15 cellular contexts compared by ENCODE assay signal in the genomic region with DNA sequence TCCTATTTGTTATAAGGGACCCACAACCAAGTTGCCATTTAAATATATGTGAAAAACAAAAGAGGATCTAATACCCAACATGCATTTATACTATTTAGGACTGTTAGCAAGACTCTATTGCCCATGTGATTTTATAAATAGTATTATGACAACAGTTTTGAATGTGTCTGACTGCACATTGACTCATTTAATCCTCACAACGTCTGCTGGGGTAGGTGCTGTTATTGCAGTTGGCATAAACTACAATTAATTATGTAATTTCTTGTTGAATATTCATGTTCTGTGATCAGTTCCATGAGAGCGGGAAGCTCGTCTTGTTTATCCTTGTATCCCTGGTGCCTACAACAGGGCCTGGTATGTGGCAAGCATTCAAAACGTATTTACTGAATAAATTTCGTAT. TPM values are rescaled to one million over a fixed set of nuclear protein-coding genes. Genes with fewer than 3 reads are reported as not detected.
DNase-seq lines count a peak whose midpoint lies in the region; ATAC-seq, FAIRE-seq and TF ChIP-seq lines count a peak whose summit lies in the region.
"Had no signal": no experiment of that assay in that cellular context is flagged by ENCODE, and none has a peak within 500 bp of the region (broad histone marks: within the 10 kb centered on the region; RNA-seq: fewer than 3 reads in every experiment).

No MANE protein-coding gene starts in this region.

- no peaks in the 10 kb centered on the region for H3K9me3 ChIP-seq in hepatocyte (ENCODE audit: low read depth)
- H3K9me3 ChIP-seq in suprapubic skin, result no peaks in the 10 kb centered on the region
- H3K9me3 ChIP-seq: BLaER1 treated with 17β-estradiol and CSF1 and Interleukin-3, amounts not matched to agents 10 nM and 100 nM had no signal

- H2AFZ ChIP-seq in hepatocyte, result no peak overlapping the region
- H2AFZ ChIP-seq: PC-9 had no signal

- peak; percentile 83 for DNase-seq in LHCN-M2 (ENCODE audit: low read depth)
- peak; percentile 80 for DNase-seq in bronchial epithelial cell (ENCODE audit: low read depth)
- no peak for DNase-seq in hepatocyte (ENCODE audit: low spot score)
- no peak for DNase-seq in suprapubic skin (ENCODE audit: low spot score in 2 of 2)
- DNase-seq in sciatic nerve (ENCODE audit: low spot score), result no peak
- DNase-seq: DMS 273 treated with DMSO at 0.1 percent for 48 hours, NCI-H1048, NCI-H2227 treated with DMSO at 0.1 percent for 48 hours, NCI-H526 treated with DMSO at 0.1 percent for 48 hours, PC-9, Right ventricle myocardium superior had no signal

- H3K27ac ChIP-seq in hepatocyte (peak overlapping the region; percentile 81), suprapubic skin (peak overlapping the region; percentile 64)
- H3K27ac ChIP-seq: BLaER1 treated with 17β-estradiol and CSF1 and Interleukin-3, amounts not matched to agents 10 nM and 100 nM; PC-9 had no signal

- TF ChIP-seq POLR2A in suprapubic skin (IDR thresholded peaks at IDR 0.05), result no peak

- H3K4me2 ChIP-seq in hepatocyte, result no peak overlapping the region
- H3K4me2 ChIP-seq: PC-9 had no signal

- ATAC-seq in sciatic nerve, result no peak
- ATAC-seq in HG03354 (IDR thresholded peaks at IDR 0.05; ENCODE audit: poor library complexity, severe bottlenecking, unreplicated experiment), result no peak
- ATAC-seq in GM18861 (IDR thresholded peaks at IDR 0.05; ENCODE audit: unreplicated experiment), result no peak
- ATAC-seq: HCT116 had no signal

- H3K4me1 ChIP-seq in hepatocyte (ENCODE audit: insufficient read depth) (peaks cover 25% of the 10 kb centered on the region), suprapubic skin (peaks cover 44% of the 10 kb centered on the region)

- no peaks in the 10 kb centered on the region for H3K27me3 ChIP-seq in bronchial epithelial cell (ENCODE audit: control insufficient read depth, insufficient read depth, low read length)
- no peaks in the 10 kb centered on the region for H3K27me3 ChIP-seq in hepatocyte
- H3K27me3 ChIP-seq in suprapubic skin, result no peaks in the 10 kb centered on the region
- H3K27me3 ChIP-seq: BLaER1 treated with 17β-estradiol and CSF1 and Interleukin-3, amounts not matched to agents 10 nM and 100 nM had no signal

- H3K36me3 ChIP-seq in bronchial epithelial cell (ENCODE audit: control insufficient read depth, insufficient read depth, low read length), result no peaks in the 10 kb centered on the region
- no peaks in the 10 kb centered on the region for H3K36me3 ChIP-seq in hepatocyte (replicated peaks; ENCODE audit: insufficient read depth, low read depth)
- no peaks in the 10 kb centered on the region for H3K36me3 ChIP-seq in suprapubic skin
- H3K36me3 ChIP-seq: BLaER1 treated with 17β-estradiol and CSF1 and Interleukin-3, amounts not matched to agents 10 nM and 100 nM had no signal

- no peaks in the 10 kb centered on the region for H4K20me1 ChIP-seq in hepatocyte (ENCODE audit: insufficient read depth, poor library complexity, severe bottlenecking)
- H4K20me1 ChIP-seq: BLaER1 treated with 17β-estradiol and CSF1 and Interleukin-3, amounts not matched to agents 10 nM and 100 nM had no signal

- H3K4me3 ChIP-seq in bronchial epithelial cell (ENCODE audit: low read depth, low read length) (no peak overlapping the region), hepatocyte (no peak overlapping the region), suprapubic skin (no peak overlapping the region)
- H3K4me3 ChIP-seq: BLaER1 treated with 17β-estradiol and CSF1 and Interleukin-3, amounts not matched to agents 10 nM and 100 nM; PC-9 had no signal

- WGBS in hepatocyte (ENCODE audit: low lambda C conversion rate, missing lambda C conversion rate), result 79% methylated on average over 5 of the region's 5 CpGs
- 45% methylated on average over 5 of the region's 5 CpGs for WGBS in suprapubic skin

- no peak for FAIRE-seq in bronchial epithelial cell (lab: Jason Lieb, UNC)

- no peaks in the 10 kb centered on the region for H3K9me2 ChIP-seq in hepatocyte (replicated peaks; ENCODE audit: insufficient read depth)

- TF ChIP-seq CTCF in bronchial epithelial cell (IDR thresholded peaks at IDR 0.05; ENCODE audit: insufficient read depth, low read length, severe bottlenecking) (no peak), hepatocyte (IDR thresholded peaks at IDR 0.05; ENCODE audit: poor library complexity) (no peak), suprapubic skin (IDR thresholded peaks at IDR 0.05) (no peak)

- H3K79me2 ChIP-seq in hepatocyte, result no peaks in the 10 kb centered on the region

- no peak for TF ChIP-seq EP300 in suprapubic skin (IDR thresholded peaks at IDR 0.05)

- intact Hi-C loops in sciatic nerve (cut with DNase I), result no loop called here

RNA-seq across cellular contexts. Expression of gene SH2D6, which starts 53.8 kb away (rescaled TPM):
- 5.9 and 8.0 TPM in 2 replicates for total RNA-seq in LHCN-M2 (2014; rRNA removed)
- polyA plus RNA-seq in LHCN-M2 (2012), result 6.4 TPM
- total RNA-seq in bronchial epithelial cell, result 0.13 TPM in 1 of 2 replicates, not detected in the other
- total RNA-seq in hepatocyte, result 0.27 and 0.36 TPM in 2 replicates
- 2.3 and 2.8 TPM in 2 replicates for polyA plus RNA-seq in hepatocyte
- total RNA-seq in suprapubic skin, result not detected
- total RNA-seq in sciatic nerve, result 0.40 TPM

Comparison
In these comparisons a context has a peak if more than half of its experiments do, and no peak if none do; other contexts are left out.
1. DNase-seq: peak in LHCN-M2 (single experiment) and bronchial epithelial cell (single experiment); none in hepatocyte (single experiment), suprapubic skin (0 of 2) and sciatic nerve (single experiment).